29 cellular contexts compared by ENCODE assay signal in genomic region chr10:3422282-3422681, GRCh38.
"Had no signal": no experiment of that assay in that cellular context is flagged by ENCODE, and none has a peak within 500 bp of the region (broad histone marks: within the 10 kb centered on the region; RNA-seq: fewer than 3 reads in every experiment).

No MANE protein-coding gene starts in this region.

- H3K27me3 ChIP-seq: breast epithelium, colonic mucosa, uterus had no signal

- H3K27ac Mint-ChIP-seq: activated naive CD4-positive, alpha-beta T cell treated with anti-CD3 and anti-CD28 coated beads, Interleukin-2, amount 50 U/mL, for 24 hours; activated naive CD8-positive, alpha-beta T cell treated with anti-CD3 and anti-CD28 coated beads, Interleukin-2, amount 50 U/mL, for 24 hours; activated T-cell treated with anti-CD3 and anti-CD28 coated beads, Interleukin-2, amount 50 U/mL, for 24 hours; activated T-helper 2 cell treated with anti-CD3 and anti-CD28 coated beads, Interferon-gamma antibody, Interleukin-2, Interleukin-4, amounts not matched to agents 10 μg/mL and 5 μg/mL and 100 μg/mL, durations not matched to agents 14 hours and 24 hours and 36 hours; stimulated activated memory B cell treated with anti-CD40 and anti-IgM and Interleukin-4, amounts not matched to agents 10 μg/mL and 1 μg/mL and 100 μg/mL, for 72 hours; type B pancreatic cell had no signal

- H3K36me3 ChIP-seq: breast epithelium, colonic mucosa, left ventricle myocardium inferior, neutrophil, uterus had no signal

- DNase-seq: activated CD4-positive, alpha-beta T cell treated with anti-CD3 and anti-CD28 coated beads, Interleukin-2, amount 50 U/mL, for 48 hours; activated CD4-positive, CD25-positive, alpha-beta regulatory T cell treated with anti-CD3 and anti-CD28 coated beads, Interleukin-2, amount 50 U/mL, for 72 hours; activated CD8-positive, alpha-beta memory T cell treated with anti-CD3 and anti-CD28 coated beads, Interleukin-2, amount 50 U/mL, for 48 hours; activated naive CD8-positive, alpha-beta T cell treated with anti-CD3 and anti-CD28 coated beads, Interleukin-2, amount 50 U/mL, for 24 hours; activated T-cell treated with anti-CD3 and anti-CD28 coated beads, Interleukin-2, amount 50 U/mL, for 24 hours; amygdala; cerebellar nuclear complex; colonic mucosa; effector CD8-positive, alpha-beta T cell; left ventricle myocardium inferior; mucosa of descending colon; nephron progenitor cell; psoas muscle; stimulated activated CD4-positive, alpha-beta T cell treated with anti-CD3 and anti-CD28 coated beads, Interleukin-1b, Interleukin-23, amount 100 ng/mL, for 48 hours; stimulated activated CD4-positive, alpha-beta T cell treated with anti-CD3 and anti-CD28 coated beads, Interleukin-4, amount 100 ng/mL, for 4 hours; stimulated activated CD8-positive, alpha-beta memory T cell treated with anti-CD3 and anti-CD28 coated beads, Interleukin-4, amount 100 ng/mL, for 48 hours; stimulated activated naive CD8-positive, alpha-beta T cell treated with anti-CD3 and anti-CD28 coated beads, Interleukin-15, amount 100 ng/mL, for 72 hours; substantia nigra; T-cell; uterus had no signal

- H3K4me3 ChIP-seq: breast epithelium, colonic mucosa, left ventricle myocardium inferior, lung, mucosa of descending colon, psoas muscle, smooth muscle cell, uterus had no signal

- H3K36me3 Mint-ChIP-seq: activated naive CD4-positive, alpha-beta T cell treated with anti-CD3 and anti-CD28 coated beads, Interleukin-2, amount 50 U/mL, for 24 hours; stimulated activated memory B cell treated with anti-CD40 and anti-IgM and Interleukin-4, amounts not matched to agents 10 μg/mL and 1 μg/mL and 100 μg/mL, for 72 hours; T-cell; type B pancreatic cell had no signal

- H3K27ac ChIP-seq: colonic mucosa, neutrophil, parathyroid adenoma, psoas muscle, uterus had no signal

- H3K9me3 ChIP-seq: breast epithelium, colonic mucosa, left ventricle myocardium inferior, mucosa of descending colon, neutrophil, psoas muscle, uterus had no signal

- H3K9me3 Mint-ChIP-seq: activated naive CD4-positive, alpha-beta T cell treated with anti-CD3 and anti-CD28 coated beads, Interleukin-2, amount 50 U/mL, for 24 hours; activated naive CD8-positive, alpha-beta T cell treated with anti-CD3 and anti-CD28 coated beads, Interleukin-2, amount 50 U/mL, for 24 hours; activated T-cell treated with anti-CD3 and anti-CD28 coated beads, Interleukin-2, amount 50 U/mL, for 24 hours; activated T-helper 2 cell treated with anti-CD3 and anti-CD28 coated beads, Interferon-gamma antibody, Interleukin-2, Interleukin-4, amounts not matched to agents 10 μg/mL and 5 μg/mL and 100 μg/mL, durations not matched to agents 14 hours and 24 hours and 36 hours; nephron progenitor cell; stimulated activated memory B cell treated with anti-CD40 and anti-IgM and Interleukin-4, amounts not matched to agents 10 μg/mL and 1 μg/mL and 100 μg/mL, for 72 hours; stimulated activated naive CD8-positive, alpha-beta T cell treated with anti-CD3 and anti-CD28 coated beads, Interleukin-15, amount 100 ng/mL, for 72 hours; T-cell; type B pancreatic cell had no signal

- H3K4me1 ChIP-seq: uterus had no signal

- H3K4me3 Mint-ChIP-seq: activated naive CD4-positive, alpha-beta T cell treated with anti-CD3 and anti-CD28 coated beads, Interleukin-2, amount 50 U/mL, for 24 hours; activated naive CD8-positive, alpha-beta T cell treated with anti-CD3 and anti-CD28 coated beads, Interleukin-2, amount 50 U/mL, for 24 hours; activated T-cell treated with anti-CD3 and anti-CD28 coated beads, Interleukin-2, amount 50 U/mL, for 24 hours; nephron progenitor cell; stimulated activated memory B cell treated with anti-CD40 and anti-IgM and Interleukin-4, amounts not matched to agents 10 μg/mL and 1 μg/mL and 100 μg/mL, for 72 hours; T-cell; type B pancreatic cell had no signal

- ATAC-seq: activated naive CD8-positive, alpha-beta T cell treated with anti-CD3 and anti-CD28 coated beads, Interleukin-2, amount 50 U/mL, for 24 hours; mucosa of descending colon; psoas muscle had no signal
